11 cellular contexts compared by ENCODE assay signal in genomic region chr12:49868449-49868848, GRCh38. TPM values are rescaled to one million over a fixed set of nuclear protein-coding genes. Genes with fewer than 3 reads are reported as not detected.
DNase-seq lines count a peak whose midpoint lies in the region; ATAC-seq and TF ChIP-seq lines count a peak whose summit lies in the region.
"Had no signal": no experiment of that assay in that cellular context is flagged by ENCODE, and none has a peak within 500 bp of the region (broad histone marks: within the 10 kb centered on the region; RNA-seq: fewer than 3 reads in every experiment).

No MANE protein-coding gene starts in this region.

- H3K9me3 Mint-ChIP-seq in HFFc6 = no peaks in the 10 kb centered on the region
- H3K9me3 Mint-ChIP-seq in stimulated activated memory B cell treated with anti-CD40 and anti-IgM and Interleukin-4, amounts not matched to agents 10 μg/mL and 1 μg/mL and 100 μg/mL, for 72 hours = no peaks in the 10 kb centered on the region
- H3K9me3 Mint-ChIP-seq: activated T-cell treated with anti-CD3 and anti-CD28 coated beads, Interleukin-2, amount 50 U/mL, for 24 hours had no signal

- H3K27ac Mint-ChIP-seq in HFFc6 = peak overlapping the region; percentile 78
- no peak overlapping the region for H3K27ac Mint-ChIP-seq in stimulated activated memory B cell treated with anti-CD40 and anti-IgM and Interleukin-4, amounts not matched to agents 10 μg/mL and 1 μg/mL and 100 μg/mL, for 72 hours
- H3K27ac Mint-ChIP-seq: activated T-cell treated with anti-CD3 and anti-CD28 coated beads, Interleukin-2, amount 50 U/mL, for 24 hours had no signal

- no peaks in the 10 kb centered on the region for H3K36me3 ChIP-seq in body of pancreas (replicated peaks in 1 of 2; ENCODE audit: insufficient read depth in 1 of 2, low read depth in 2 of 2)
- H3K36me3 ChIP-seq in hepatocyte (replicated peaks; ENCODE audit: insufficient read depth, low read depth) = no peaks in the 10 kb centered on the region
- H3K36me3 ChIP-seq in stomach = no peaks in the 10 kb centered on the region
- H3K36me3 ChIP-seq in mesendoderm (ENCODE audit: control insufficient read depth, insufficient read depth, low read length) = no peaks in the 10 kb centered on the region

- no peak overlapping the region for H3K4me3 ChIP-seq in body of pancreas
- no peak overlapping the region for H3K4me3 ChIP-seq in hepatocyte
- no peak overlapping the region for H3K4me3 ChIP-seq in stomach
- H3K4me3 ChIP-seq in mesendoderm (ENCODE audit: low read length) = no peak overlapping the region

- intact Hi-C loops in body of pancreas (cut with DNase I) (no loop called here), stomach (cut with DNase I; ENCODE audit: low total_unique reads) (no loop called here)

- no peak overlapping the region for H3K18ac ChIP-seq in mesendoderm (ENCODE audit: low read length)

- H3K4me2 ChIP-seq in hepatocyte (peak overlapping the region; percentile 56), mesendoderm (ENCODE audit: low read length) (no peak overlapping the region)

- no peak overlapping the region for H3K4me3 Mint-ChIP-seq in HFFc6
- no peak overlapping the region for H3K4me3 Mint-ChIP-seq in stimulated activated memory B cell treated with anti-CD40 and anti-IgM and Interleukin-4, amounts not matched to agents 10 μg/mL and 1 μg/mL and 100 μg/mL, for 72 hours
- H3K4me3 Mint-ChIP-seq: activated T-cell treated with anti-CD3 and anti-CD28 coated beads, Interleukin-2, amount 50 U/mL, for 24 hours had no signal

- TF ChIP-seq EP300 in stomach (IDR thresholded peaks at IDR 0.05) = no peak

- H4K8ac ChIP-seq in mesendoderm (ENCODE audit: low read depth, low read length) = no peak overlapping the region

- H3K9me3 ChIP-seq in body of pancreas = no peaks in the 10 kb centered on the region
- no peaks in the 10 kb centered on the region for H3K9me3 ChIP-seq in hepatocyte (ENCODE audit: low read depth)
- H3K9me3 ChIP-seq in stomach = no peaks in the 10 kb centered on the region

- whole genome bisulfite sequencing in body of pancreas, 2 donors = 84 to 90% methylated on average over 16 of the region's 16 CpGs
- WGBS in hepatocyte (ENCODE audit: low lambda C conversion rate, missing lambda C conversion rate) = 83% methylated on average over 16 of the region's 16 CpGs
- WGBS in stomach, 5 donors = 79 to 85% (median 81%) methylated on average over 14 to 16 of the region's 16 CpGs
- WGBS in mesendoderm (ENCODE audit: extremely low coverage, insufficient coverage, low lambda C conversion rate) = no CpG with 5 or more reads among the region's 16 CpGs

- no peak for DNase-seq in HFFc6
- no peak for DNase-seq in body of pancreas
- DNase-seq in hepatocyte (ENCODE audit: low spot score) = no peak
- DNase-seq in stomach = no peak
- DNase-seq in left lobe of liver (ENCODE audit: low spot score) = no peak
- no peak for DNase-seq in mesendoderm
- DNase-seq: activated CD4-positive, CD25-positive, alpha-beta regulatory T cell treated with anti-CD3 and anti-CD28 coated beads, Interleukin-2, amount 50 U/mL, for 72 hours; activated T-cell treated with anti-CD3 and anti-CD28 coated beads, Interleukin-2, amount 50 U/mL, for 24 hours; DMS53 had no signal

- H3K27ac ChIP-seq in body of pancreas (peak overlapping the region in 3 of 4 donors; percentile 55 to 59 (median 59)), hepatocyte (peak overlapping the region; percentile 89), stomach (peak overlapping the region; percentile 51 to 76 (median 63)), mesendoderm (ENCODE audit: low read depth, low read length) (no peak overlapping the region)

- TF ChIP-seq CTCF in HFFc6 (IDR thresholded peaks at IDR 0.05) = no peak
- no peak for TF ChIP-seq CTCF in body of pancreas (IDR thresholded peaks at IDR 0.05)
- TF ChIP-seq CTCF in hepatocyte (IDR thresholded peaks at IDR 0.05; ENCODE audit: poor library complexity) = no peak
- TF ChIP-seq CTCF in stomach (IDR thresholded peaks at IDR 0.05) = no peak

- H3K4me1 ChIP-seq in body of pancreas (peaks cover 29% of the 10 kb centered on the region), hepatocyte (ENCODE audit: insufficient read depth) (peaks cover 29% of the 10 kb centered on the region), stomach (peaks cover 28 to 35% (median 29%) of the 10 kb centered on the region in 4 donors), mesendoderm (ENCODE audit: control insufficient read depth, low read depth, low read length) (no peaks in the 10 kb centered on the region)

- peaks cover 60% of the 10 kb centered on the region for H3K4me1 Mint-ChIP-seq in HFFc6 (ENCODE audit: low read depth)
- peaks cover 10% of the 10 kb centered on the region for H3K4me1 Mint-ChIP-seq in stimulated activated memory B cell treated with anti-CD40 and anti-IgM and Interleukin-4, amounts not matched to agents 10 μg/mL and 1 μg/mL and 100 μg/mL, for 72 hours

- H2AK5ac ChIP-seq in mesendoderm (ENCODE audit: low read length) = no peak overlapping the region

- H3K27me3 ChIP-seq in body of pancreas (no peaks in the 10 kb centered on the region), hepatocyte (no peaks in the 10 kb centered on the region), stomach (peaks cover 0 to 8% (median 0%) of the 10 kb centered on the region in 3 donors), mesendoderm (ENCODE audit: insufficient read depth, low read length, poor library complexity) (no peaks in the 10 kb centered on the region)

- H2BK120ac ChIP-seq in mesendoderm (ENCODE audit: low read depth, low read length) = no peak overlapping the region

- H2BK5ac ChIP-seq in mesendoderm (ENCODE audit: low read length) = no peak overlapping the region

- H4K5ac ChIP-seq in mesendoderm (ENCODE audit: low read length) = no peak overlapping the region

- H3K23ac ChIP-seq in mesendoderm (ENCODE audit: low read length) = no peak overlapping the region

- no peaks in the 10 kb centered on the region for H4K20me1 ChIP-seq in hepatocyte (ENCODE audit: insufficient read depth, poor library complexity, severe bottlenecking)

- H3K79me2 ChIP-seq in hepatocyte = no peaks in the 10 kb centered on the region
- no peaks in the 10 kb centered on the region for H3K79me2 ChIP-seq in mesendoderm (ENCODE audit: control insufficient read depth, insufficient read depth, low read length)

- no peak for ATAC-seq in body of pancreas
- no peak for ATAC-seq in stimulated activated memory B cell treated with anti-CD40 and anti-IgM and Interleukin-4, amounts not matched to agents 10 μg/mL and 1 μg/mL and 100 μg/mL, for 72 hours
- no peak for ATAC-seq in GM19455 (IDR thresholded peaks at IDR 0.05; ENCODE audit: unreplicated experiment)
- no peak for ATAC-seq in left lobe of liver

- H2AFZ ChIP-seq in hepatocyte = no peak overlapping the region

- no peaks in the 10 kb centered on the region for H3K9me2 ChIP-seq in hepatocyte (replicated peaks; ENCODE audit: insufficient read depth)

- H2BK15ac ChIP-seq in mesendoderm (replicated peaks; ENCODE audit: low read depth) = no peak overlapping the region

- no peaks in the 10 kb centered on the region for H3K36me3 Mint-ChIP-seq in HFFc6 (ENCODE audit: low read depth)
- H3K36me3 Mint-ChIP-seq in stimulated activated memory B cell treated with anti-CD40 and anti-IgM and Interleukin-4, amounts not matched to agents 10 μg/mL and 1 μg/mL and 100 μg/mL, for 72 hours = no peaks in the 10 kb centered on the region

- H3K27me3 Mint-ChIP-seq in HFFc6 (ENCODE audit: insufficient read depth) = peaks cover 23% of the 10 kb centered on the region
- H3K27me3 Mint-ChIP-seq in stimulated activated memory B cell treated with anti-CD40 and anti-IgM and Interleukin-4, amounts not matched to agents 10 μg/mL and 1 μg/mL and 100 μg/mL, for 72 hours = peaks cover 26% of the 10 kb centered on the region
- H3K27me3 Mint-ChIP-seq: activated T-cell treated with anti-CD3 and anti-CD28 coated beads, Interleukin-2, amount 50 U/mL, for 24 hours had no signal

- no peaks in the 10 kb centered on the region for H3K79me1 ChIP-seq in mesendoderm (ENCODE audit: low read length)

- TF ChIP-seq POLR2A in body of pancreas (IDR thresholded peaks at IDR 0.05) (no peak), stomach (IDR thresholded peaks at IDR 0.05) (no peak)

- H3K4ac ChIP-seq in mesendoderm (ENCODE audit: low read depth, low read length) = no peak overlapping the region

- no peak overlapping the region for H3K56ac ChIP-seq in mesendoderm (ENCODE audit: low read length)

- H3K9ac ChIP-seq in mesendoderm (ENCODE audit: low read length) = no peak overlapping the region

RNA-seq across cellular contexts. Expression of gene BCDIN3D, which starts 25.5 kb away (rescaled TPM):
- total RNA-seq in HFFc6 (2021; fragmentation: NEBNext Ultra II Directional; extraction: Animal tissue kit (Norgen Biotek cat#: 25700)) = 1 to 10 TPM; 1.5 to 2.9 (median 2.0) TPM
- 1 to 10 TPM; 1.3 to 3.6 TPM for total RNA-seq in body of pancreas
- 4.5 and 5.6 TPM in 2 replicates for total RNA-seq in hepatocyte
- 3.5 and 5.0 TPM in 2 replicates for polyA plus RNA-seq in hepatocyte
- total RNA-seq in stomach = 10 to 100 TPM in 1 of 5 donors, 1 to 10 TPM in 2, under 1 TPM in 1, not detected in 1; 0.58 to 14.7 (median 3.6) TPM
- 1 to 10 TPM; 1.8 to 2.7 (median 2.6) TPM for polyA plus RNA-seq in stomach
- 3.2 TPM for total RNA-seq in left lobe of liver
- 1.7 TPM for polyA plus RNA-seq in mesendoderm (2013, experiment 1 of 2)
- polyA plus RNA-seq in mesendoderm (2013, experiment 2 of 2) = 1.5 TPM

RNA-seq across cellular contexts. Expression of gene FAIM2, which starts 35.3 kb away (rescaled TPM):
- total RNA-seq in HFFc6 (2021; fragmentation: NEBNext Ultra II Directional; extraction: Animal tissue kit (Norgen Biotek cat#: 25700)) = 1 to 10 TPM in 4 of 6 experiments, under 1 TPM in 2; 0.24 to 1.1 (median 1.1) TPM
- total RNA-seq in body of pancreas (1 to 10 TPM; 1.0 to 4.9 TPM), hepatocyte (1.4 and 5.0 TPM in 2 replicates), stomach (10 to 100 TPM in 2 of 5 donors, 1 to 10 TPM in 3; 1.2 to 44.6 (median 2.2) TPM), left lobe of liver (not detected)
- polyA plus RNA-seq in hepatocyte (7.3 and 14.0 TPM in 2 replicates), stomach (1 to 10 TPM; 1.1 to 1.8 (median 1.6) TPM)
- 0.27 TPM for polyA plus RNA-seq in mesendoderm (2013, experiment 1 of 2)
- 0.11 TPM for polyA plus RNA-seq in mesendoderm (2013, experiment 2 of 2)

RNA-seq across cellular contexts. Expression of gene NCKAP5L, which starts 40.2 kb away (rescaled TPM):
- 10 to 100 TPM; 24.4 to 37.5 (median 25.0) TPM for total RNA-seq in HFFc6 (2021; fragmentation: NEBNext Ultra II Directional; extraction: Animal tissue kit (Norgen Biotek cat#: 25700))
- 10 to 100 TPM; 10.1 to 13.2 TPM for total RNA-seq in body of pancreas
- 13.1 and 14.5 TPM in 2 replicates for total RNA-seq in hepatocyte
- polyA plus RNA-seq in hepatocyte = 26.7 and 32.0 TPM in 2 replicates
- 10 to 100 TPM in 2 of 5 donors, 1 to 10 TPM in 3; 4.9 to 16.5 (median 8.3) TPM for total RNA-seq in stomach
- polyA plus RNA-seq in stomach = 1 to 10 TPM; 3.5 to 9.7 (median 4.1) TPM
- total RNA-seq in left lobe of liver = 11.3 TPM
- polyA plus RNA-seq in mesendoderm (2013, experiment 1 of 2) = 11.3 TPM
- polyA plus RNA-seq in mesendoderm (2013, experiment 2 of 2) = 11.2 TPM
